26 cellular contexts compared by ENCODE assay signal in the genomic region with DNA sequence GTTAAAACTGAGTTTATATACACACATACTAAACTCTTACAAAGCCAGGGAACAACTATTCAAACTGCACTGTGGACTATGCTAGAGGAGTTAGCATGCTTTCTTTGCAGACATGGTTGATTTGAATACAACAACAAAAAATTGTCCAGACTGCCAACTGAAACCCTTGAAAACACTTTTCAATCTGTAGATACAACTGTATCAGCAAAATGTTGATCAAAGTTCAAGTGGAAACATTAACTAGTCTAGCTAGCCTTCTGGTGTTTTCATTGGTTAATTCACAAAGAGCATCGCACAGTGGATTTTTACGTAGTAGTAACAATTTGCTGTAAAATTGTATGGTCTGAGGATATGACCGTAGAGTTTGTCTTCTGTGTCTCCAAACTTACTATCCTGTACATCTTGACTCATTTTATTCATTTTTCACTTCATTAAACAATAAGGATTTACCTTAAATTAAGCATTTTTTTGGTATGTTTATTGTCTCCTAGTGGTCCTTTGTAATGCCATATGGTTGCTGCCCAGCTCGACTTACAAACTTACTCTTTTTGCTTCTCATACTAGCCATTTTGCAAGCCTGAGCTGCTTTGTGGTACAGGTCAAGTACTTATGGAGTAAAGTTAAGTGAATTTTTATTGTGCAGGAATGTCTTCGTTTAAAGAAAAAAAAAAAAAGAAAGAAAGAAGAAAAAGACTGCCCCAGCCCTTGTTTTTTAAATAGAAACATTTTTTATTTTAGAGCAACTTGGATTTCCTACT.
DNase-seq lines count a peak whose midpoint lies in the region; ATAC-seq, FAIRE-seq and TF ChIP-seq lines count a peak whose summit lies in the region.
"Had no signal": no experiment of that assay in that cellular context is flagged by ENCODE, and none has a peak within 500 bp of the region (broad histone marks: within the 10 kb centered on the region; RNA-seq: fewer than 3 reads in every experiment).

No MANE protein-coding gene starts in this region.

- H3K27me3 ChIP-seq in GM23338 (ENCODE audit: insufficient read depth) (no peaks in the 10 kb centered on the region), K562 (ENCODE audit: control insufficient read depth in 2 of 2, insufficient read depth in 2 of 2, low read length in 2 of 2) (no peaks in the 10 kb centered on the region)
- no peaks in the 10 kb centered on the region for H3K27me3 ChIP-seq in effector memory CD4-positive, alpha-beta T cell (replicated peaks; ENCODE audit: control insufficient read depth, insufficient read depth, low read length, poor library complexity, severe bottlenecking)

- DNase-seq in D721Med (ENCODE audit: insufficient read length, low spot score) (no peak), GM23338 (ENCODE audit: low spot score) (no peak), K562 (ENCODE audit: extremely low read depth in 1 of 4, low spot score in 3 of 4) (no peak), neural crest cell (ENCODE audit: low read depth, low spot score) (no peak), COR-L47 (lab: John Stamatoyannopoulos, UW) (no peak)
- no peak for DNase-seq in effector memory CD4-positive, alpha-beta T cell
- DNase-seq in activated CD4-positive, CD25-positive, alpha-beta regulatory T cell (lab: John Stamatoyannopoulos, UW), result no peak
- DNase-seq: activated CD4-positive, alpha-beta T cell treated with anti-CD3 and anti-CD28 coated beads, Interleukin-2, amount 50 U/mL, for 1 hour; activated CD8-positive, alpha-beta memory T cell treated with anti-CD3 and anti-CD28 coated beads, Interleukin-2, amount 10 ng/mL, durations not matched to agents 7 days and 5 days; aorta; CD4-positive, alpha-beta T cell; central memory CD4-positive, alpha-beta T cell; dermis blood vessel endothelial cell; DMS153; left colon; NCI-H1092 treated with DMSO at 0.1 percent for 48 hours; NCI-H2029 treated with DMSO at 0.1 percent for 48 hours; NCI-H226; NCI-H774; nucleus accumbens; RPMI8226; T-helper 17 cell had no signal

- H3K27me3 Mint-ChIP-seq in GM23338 (ENCODE audit: insufficient read depth, low read depth, poor library complexity) (no peaks in the 10 kb centered on the region), neural crest cell (ENCODE audit: low read depth) (no peaks in the 10 kb centered on the region)
- H3K27me3 Mint-ChIP-seq: activated CD8-positive, alpha-beta memory T cell treated with anti-CD3 and anti-CD28 coated beads, Interleukin-2, amount 10 ng/mL, durations not matched to agents 7 days and 5 days; activated naive CD8-positive, alpha-beta T cell; CD4-positive, alpha-beta T cell; memory B cell; T-helper 17 cell had no signal

- no peaks in the 10 kb centered on the region for H3K9me3 Mint-ChIP-seq in GM23338
- no peaks in the 10 kb centered on the region for H3K9me3 Mint-ChIP-seq in neural crest cell
- H3K9me3 Mint-ChIP-seq: CD4-positive, alpha-beta T cell; memory B cell had no signal

- H3K36me3 ChIP-seq in GM23338 (ENCODE audit: insufficient read depth) (no peaks in the 10 kb centered on the region), K562 (ENCODE audit: control insufficient read depth, insufficient read depth, low read length) (peaks cover 4% of the 10 kb centered on the region; the same call in 2 of the 3 replicates)
- no peaks in the 10 kb centered on the region for H3K36me3 ChIP-seq in effector memory CD4-positive, alpha-beta T cell (ENCODE audit: control insufficient read depth, insufficient read depth, low read length)

- H4K20me1 ChIP-seq in GM23338 (replicated peaks; ENCODE audit: insufficient read depth), result no peaks in the 10 kb centered on the region
- no peaks in the 10 kb centered on the region for H4K20me1 ChIP-seq in K562 (replicated peaks; ENCODE audit: control insufficient read depth, insufficient read depth, low read length)

- H3K4me3 Mint-ChIP-seq in GM23338 (peak overlapping the region; percentile 30; the same call in 1 of the 3 replicates), neural crest cell (peak overlapping the region; percentile 53)
- H3K4me3 Mint-ChIP-seq: activated CD8-positive, alpha-beta memory T cell treated with anti-CD3 and anti-CD28 coated beads, Interleukin-2, amount 10 ng/mL, durations not matched to agents 7 days and 5 days; activated naive CD8-positive, alpha-beta T cell; CD4-positive, alpha-beta T cell; memory B cell; T-helper 17 cell had no signal

- no peak for TF ChIP-seq CTCF in D721Med (IDR thresholded peaks at IDR 0.05; ENCODE audit: insufficient read depth, missing control alignments)
- TF ChIP-seq CTCF in GM23338 (conservative IDR thresholded peaks at IDR 0.05; ENCODE audit: low read depth in 2 of 2), result no peak
- no peak for TF ChIP-seq CTCF in K562 (IDR thresholded peaks at IDR 0.05 in 2 of 3, conservative IDR thresholded peaks at IDR 0.05 in 1 of 3; ENCODE audit: insufficient read depth in 2 of 3, low read depth in 1 of 3, low read length in 3 of 3)
- TF ChIP-seq CTCF in neural crest cell (conservative IDR thresholded peaks at IDR 0.05), result no peak

- intact Hi-C loops in K562 (cut with micrococcal nuclease), result no loop called here

- H3K27ac ChIP-seq in GM23338 (ENCODE audit: low read depth) (peak overlapping the region; percentile 41; the same call in 1 of the 2 replicates), K562 (ENCODE audit: extremely low read depth, low read depth, low read length) (peak overlapping the region; percentile 37; the same call in 1 of the 3 replicates)
- no peak overlapping the region for H3K27ac ChIP-seq in effector memory CD4-positive, alpha-beta T cell (ENCODE audit: insufficient read depth, low read length, poor library complexity, severe bottlenecking)

- H3K9me1 ChIP-seq in K562 (ENCODE audit: control insufficient read depth, insufficient read depth, low read length), result no peaks in the 10 kb centered on the region

- H3K9me3 ChIP-seq in K562 (replicated peaks; ENCODE audit: control insufficient read depth, insufficient read depth, low read depth, low read length), result no peaks in the 10 kb centered on the region
- H3K9me3 ChIP-seq in effector memory CD4-positive, alpha-beta T cell (ENCODE audit: control insufficient read depth, low read length), result no peaks in the 10 kb centered on the region

- no peak overlapping the region for H2AFZ ChIP-seq in GM23338
- no peak overlapping the region for H2AFZ ChIP-seq in K562 (ENCODE audit: low read depth, low read length)

- POLR2A ChIA-PET in K562 (lab: Yijun Ruan, JAX), result interaction anchor here (0.5 to 1.2 kb wide), 3 partner anchors 12 to 1007 kb away, joined by 3 to 4 read pairs (median 3); no protein-coding TSS in a partner anchor

- TF ChIP-seq EP300 in K562 (IDR thresholded peaks at IDR 0.05; ENCODE audit: low read length), result no peak

- no peak overlapping the region for H3K9ac ChIP-seq in K562 (ENCODE audit: insufficient read depth in 1 of 2, low read depth in 2 of 2, low read length in 2 of 2)

- CTCF ChIA-PET in K562 (lab: Yijun Ruan, JAX; ENCODE audit: low intra/inter-chr PET ratio), result no interaction called here

- no TSS peak for BruUV-seq in K562 (replicated peaks; lab: Mats Ljungman, UMichigan)

- H3K9me2 ChIP-seq in GM23338 (ENCODE audit: insufficient read depth), result no peaks in the 10 kb centered on the region

- peaks cover 45% of the 10 kb centered on the region for H3K4me1 ChIP-seq in GM23338 (ENCODE audit: insufficient read depth)
- peaks cover 0 to 43% of the 10 kb centered on the region in 2 experiments; a peak in 3 of 5 replicates for H3K4me1 ChIP-seq in K562 (replicated peaks in 1 of 2; ENCODE audit: control insufficient read depth in 2 of 2, insufficient read depth in 2 of 2, low read length in 2 of 2)
- H3K4me1 ChIP-seq in effector memory CD4-positive, alpha-beta T cell (ENCODE audit: control insufficient read depth, insufficient read depth, low read length, poor library complexity, severe bottlenecking), result no peaks in the 10 kb centered on the region

- FAIRE-seq in D721Med (lab: Jason Lieb, UNC), result peak; percentile 83
- FAIRE-seq in K562 (lab: Jason Lieb, UNC), result no peak
- FAIRE-seq: endothelial cell of umbilical vein, H54 had no signal

- no peak for TF ChIP-seq RAD21 in K562 (CRISPR knock-in tag; conservative IDR thresholded peaks at IDR 0.05 in 1 of 2, IDR thresholded peaks at IDR 0.05 in 1 of 2)

- WGBS in K562 (ENCODE audit: insufficient coverage, low coverage, missing lambda C conversion rate), result 55% methylated on average over 5 of the region's 5 CpGs

- H3K4me2 ChIP-seq in GM23338 (peak overlapping the region; percentile 7; the same call in 1 of the 2 replicates), K562 (ENCODE audit: insufficient read depth, low read length) (no peak overlapping the region; the same call in 1 of the 2 replicates)

- H3K4me3 ChIP-seq in GM23338 (no peak overlapping the region), K562 (no peak overlapping the region)
- H3K4me3 ChIP-seq in effector memory CD4-positive, alpha-beta T cell (ENCODE audit: insufficient read depth, low read depth, low read length, poor library complexity, severe bottlenecking), result no peak overlapping the region

- no peak for TF ChIP-seq POLR2A in K562 (conservative IDR thresholded peaks at IDR 0.05)

- H3K27ac Mint-ChIP-seq in GM23338 (peak overlapping the region; percentile 97), neural crest cell (ENCODE audit: unreplicated experiment) (peak overlapping the region; percentile 91)
- H3K27ac Mint-ChIP-seq: activated CD8-positive, alpha-beta memory T cell treated with anti-CD3 and anti-CD28 coated beads, Interleukin-2, amount 10 ng/mL, durations not matched to agents 7 days and 5 days; activated naive CD8-positive, alpha-beta T cell; CD4-positive, alpha-beta T cell; T-helper 17 cell had no signal

- peaks cover 52% of the 10 kb centered on the region for H3K4me1 Mint-ChIP-seq in GM23338
- peaks cover 37% of the 10 kb centered on the region for H3K4me1 Mint-ChIP-seq in neural crest cell
- H3K4me1 Mint-ChIP-seq: activated CD8-positive, alpha-beta memory T cell treated with anti-CD3 and anti-CD28 coated beads, Interleukin-2, amount 10 ng/mL, durations not matched to agents 7 days and 5 days had no signal

- no peaks in the 10 kb centered on the region for H3F3A ChIP-seq in GM23338 (replicated peaks; ENCODE audit: low read depth)

- H3K79me2 ChIP-seq in GM23338 (replicated peaks; ENCODE audit: insufficient read depth), result peaks cover 19% of the 10 kb centered on the region; the same call in 1 of the 2 replicates
- peaks cover 97% of the 10 kb centered on the region for H3K79me2 ChIP-seq in K562 (ENCODE audit: control insufficient read depth, insufficient read depth, low read length)

- in situ Hi-C loops in K562 (cut with MboI), result no loop called here

- H3K36me3 Mint-ChIP-seq in GM23338 (ENCODE audit: low read depth) (no peaks in the 10 kb centered on the region), neural crest cell (ENCODE audit: low read depth) (peaks cover 5% of the 10 kb centered on the region)

- ATAC-seq in GM23338, result peak; percentile 74
- 0 out of 3 replicates have a peak, but pooled peaks have one; percentile 7 for ATAC-seq in K562
- ATAC-seq: activated CD8-positive, alpha-beta memory T cell treated with anti-CD3 and anti-CD28 coated beads, Interleukin-2, amount 10 ng/mL, durations not matched to agents 7 days and 5 days; left colon; T-helper 17 cell had no signal

TF ChIP-seq in GM23338, 12 proteins besides CTCF, POLR2A, EP300 and RAD21 (continues in another document):
- TF ChIP-seq ZNF331 (CRISPR knock-in tag; IDR thresholded peaks at IDR 0.05; ENCODE audit: low read depth), result no peak
- no peak for TF ChIP-seq POLR2AphosphoS5 (IDR thresholded peaks at IDR 0.05; ENCODE audit: low read depth)
